8 cellular contexts compared by ENCODE assay signal in the genomic region with DNA sequence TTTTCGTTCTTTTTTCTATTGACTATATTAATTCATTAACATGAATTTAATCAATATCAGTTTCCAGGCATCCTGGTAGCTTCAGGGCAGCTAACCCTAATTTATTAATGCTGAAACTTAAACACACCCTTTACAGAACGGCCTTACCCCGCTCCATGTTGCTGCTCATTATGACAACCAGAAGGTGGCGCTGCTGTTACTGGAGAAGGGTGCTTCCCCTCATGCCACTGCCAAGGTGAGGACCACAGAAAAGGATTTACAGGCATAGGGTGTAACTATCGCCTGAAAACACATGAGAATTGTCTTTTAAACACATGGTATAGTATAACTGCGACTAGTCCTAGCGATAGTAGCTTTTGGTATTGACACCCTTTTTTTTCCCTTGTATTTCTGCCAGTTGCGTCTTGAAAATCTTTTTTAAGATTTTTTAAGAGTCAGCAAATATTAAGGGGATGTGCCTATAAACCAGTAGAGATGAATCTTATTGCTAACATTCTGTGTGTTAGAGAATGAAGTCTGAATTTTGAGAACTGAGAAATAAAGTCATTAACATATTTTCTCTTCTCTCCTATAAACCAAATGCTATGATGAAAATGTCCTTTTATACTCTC.
A peak's percentile ranks its signal among the peaks of the same experiment; 100 is the strongest.
DNase-seq lines count a peak whose midpoint lies in the region; ATAC-seq, FAIRE-seq and TF ChIP-seq lines count a peak whose summit lies in the region.

No MANE protein-coding gene starts in this region.

- no peaks in the 10 kb centered on the region for H3K9me3 ChIP-seq in CD8-positive, alpha-beta T cell (ENCODE audit: low read length)
- no peaks in the 10 kb centered on the region for H3K9me3 ChIP-seq in naive thymus-derived CD4-positive, alpha-beta T cell (ENCODE audit: control insufficient read depth in 2 of 3, low read length in 3 of 3)

- H3K4me1 Mint-ChIP-seq in CD8-positive, alpha-beta T cell (ENCODE audit: low read depth), result no peaks in the 10 kb centered on the region
- H3K4me1 Mint-ChIP-seq in naive thymus-derived CD4-positive, alpha-beta T cell, result no peaks in the 10 kb centered on the region

- FAIRE-seq in GM19239 (lab: Jason Lieb, UNC), result peak; percentile 93

- no peak overlapping the region for H3K4me3 Mint-ChIP-seq in CD8-positive, alpha-beta T cell
- no peak overlapping the region for H3K4me3 Mint-ChIP-seq in naive thymus-derived CD4-positive, alpha-beta T cell

- no peaks in the 10 kb centered on the region for H3K9me3 Mint-ChIP-seq in CD8-positive, alpha-beta T cell
- H3K9me3 Mint-ChIP-seq in naive thymus-derived CD4-positive, alpha-beta T cell, result no peaks in the 10 kb centered on the region

- H3K27me3 Mint-ChIP-seq in CD8-positive, alpha-beta T cell (ENCODE audit: low read depth), result peaks cover 11% of the 10 kb centered on the region
- H3K27me3 Mint-ChIP-seq in naive thymus-derived CD4-positive, alpha-beta T cell, result peaks cover 11 to 21% (median 15%) of the 10 kb centered on the region in 5 donors

- no peaks in the 10 kb centered on the region for H3K4me1 ChIP-seq in CD8-positive, alpha-beta T cell (ENCODE audit: insufficient read depth, low read length)
- no peaks in the 10 kb centered on the region for H3K4me1 ChIP-seq in naive thymus-derived CD4-positive, alpha-beta T cell (ENCODE audit: control insufficient read depth in 2 of 2, insufficient read depth in 2 of 2, low read length in 2 of 2)

- DNase-seq in CD8-positive, alpha-beta T cell, result peak in 5 of 7 experiments; percentile 17 to 49 (median 37)
- peak; percentile 37 for DNase-seq in GM19239 (ENCODE audit: insufficient read length, low spot score)
- DNase-seq in NCI-H460 (ENCODE audit: extremely low read depth, low read depth), result peak; percentile 69
- peak; percentile 21 to 24 for DNase-seq in activated CD4-positive, alpha-beta T cell treated with anti-CD3 and anti-CD28 coated beads, Interleukin-2, amount 50 U/mL, for 4 hours
- peak; percentile 33 for DNase-seq in epithelial cell of prostate (ENCODE audit: low read depth, low spot score)
- DNase-seq in naive thymus-derived CD4-positive, alpha-beta T cell, result peak in 7 of 9 donors; percentile 2 to 45 (median 16)
- DNase-seq in substantia nigra (lab: John Stamatoyannopoulos, UW), result peak in 40 of 49 donors; percentile 1 to 77 (median 43)

- no peaks in the 10 kb centered on the region for H3K27me3 ChIP-seq in CD8-positive, alpha-beta T cell (ENCODE audit: insufficient read depth, low read length)
- H3K27me3 ChIP-seq in naive thymus-derived CD4-positive, alpha-beta T cell (ENCODE audit: control insufficient read depth in 2 of 2, insufficient read depth in 2 of 2, low read length in 2 of 2), result peaks cover 0 to 4% of the 10 kb centered on the region in 2 donors

- no peak overlapping the region for H3K4me3 ChIP-seq in CD8-positive, alpha-beta T cell (ENCODE audit: low read depth, low read length)
- H3K4me3 ChIP-seq in naive thymus-derived CD4-positive, alpha-beta T cell (ENCODE audit: low read length), result no peak overlapping the region

- no peak overlapping the region for H3K27ac ChIP-seq in CD8-positive, alpha-beta T cell (ENCODE audit: low read depth, low read length)
- H3K27ac ChIP-seq in epithelial cell of prostate, result no peak overlapping the region
- H3K27ac ChIP-seq in naive thymus-derived CD4-positive, alpha-beta T cell (ENCODE audit: low read depth, low read length), result no peak overlapping the region
- H3K27ac ChIP-seq in substantia nigra (ENCODE audit: low read depth, low read length, poor library complexity, severe bottlenecking), result no peak overlapping the region

- peak; percentile 63 for ATAC-seq in CD8-positive, alpha-beta T cell
- peak; percentile 98 for ATAC-seq in HG03175 (IDR thresholded peaks at IDR 0.05; ENCODE audit: unreplicated experiment)
- peak; percentile 60 for ATAC-seq in naive thymus-derived CD4-positive, alpha-beta T cell

- no peak overlapping the region for H3K27ac Mint-ChIP-seq in CD8-positive, alpha-beta T cell
- H3K27ac Mint-ChIP-seq in naive thymus-derived CD4-positive, alpha-beta T cell, result no peak overlapping the region

- CTCF ChIA-PET in CD8-positive, alpha-beta T cell (lab: Charles Lee), result no interaction called here
- CTCF ChIA-PET in naive thymus-derived CD4-positive, alpha-beta T cell (lab: Charles Lee), result no interaction called here

- no peaks in the 10 kb centered on the region for H3K36me3 Mint-ChIP-seq in CD8-positive, alpha-beta T cell
- H3K36me3 Mint-ChIP-seq in naive thymus-derived CD4-positive, alpha-beta T cell, result no peaks in the 10 kb centered on the region

- H3K36me3 ChIP-seq in CD8-positive, alpha-beta T cell (ENCODE audit: insufficient read depth, low read length), result no peaks in the 10 kb centered on the region
- no peaks in the 10 kb centered on the region for H3K36me3 ChIP-seq in naive thymus-derived CD4-positive, alpha-beta T cell (ENCODE audit: control insufficient read depth in 2 of 3, insufficient read depth in 3 of 3, low read length in 3 of 3)

- intact Hi-C loops in CD8-positive, alpha-beta T cell (cut with DNase I, micrococcal nuclease), result loop anchor here in 1 of 2 experiments (5.0 kb wide), 1 partner anchor 1419 kb away; no protein-coding TSS in a partner anchor
- intact Hi-C loops in naive thymus-derived CD4-positive, alpha-beta T cell (cut with micrococcal nuclease), result loop anchor here (1.0 to 5.0 kb wide), 3 partner anchors 76 to 1417 kb away; no protein-coding TSS in a partner anchor

- POLR2A ChIA-PET in CD8-positive, alpha-beta T cell (lab: Charles Lee), result no interaction called here
- POLR2A ChIA-PET in naive thymus-derived CD4-positive, alpha-beta T cell (lab: Charles Lee), result no interaction called here

- peak; percentile 31 for TF ChIP-seq CTCF in CD8-positive, alpha-beta T cell (IDR thresholded peaks at IDR 0.05)

Comparison
In these comparisons a context has a peak if more than half of its experiments do, and no peak if none do; other contexts are left out.
1. DNase-seq: peak in every context shown above with its lines; median percentile 69 in NCI-H460; 43 in substantia nigra; 37 in CD8-positive, alpha-beta T cell; 37 in GM19239; 33 in epithelial cell of prostate; 22 in activated CD4-positive, alpha-beta T cell treated with anti-CD3 and anti-CD28 coated beads, Interleukin-2, amount 50 U/mL, for 4 hours; 16 in naive thymus-derived CD4-positive, alpha-beta T cell.